Comparison of ENCODE assay signal across 8 cellular contexts in genomic region chr6:6686748-6687601, GRCh38.
DNase-seq lines count a peak whose midpoint lies in the region; ATAC-seq and TF ChIP-seq lines count a peak whose summit lies in the region.

No MANE protein-coding gene starts in this region.

- peak overlapping the region; percentile 64 for H3K27ac Mint-ChIP-seq in activated T-cell treated with anti-CD3 and anti-CD28 coated beads, Interleukin-2, amount 50 U/mL, for 24 hours

- TF ChIP-seq CTCF in HCT116 (IDR thresholded peaks at IDR 0.05 in 2 of 3, conservative IDR thresholded peaks at IDR 0.05 in 1 of 3; ENCODE audit: borderline replicate concordance in 1 of 3, insufficient read depth in 1 of 3, low read depth in 2 of 3, low read length in 2 of 3) (no peak), heart left ventricle (IDR thresholded peaks at IDR 0.05) (no peak), coronary artery (IDR thresholded peaks at IDR 0.05) (no peak)

- H3K27ac ChIP-seq in HCT116 (ENCODE audit: low read depth, low read length) (peak overlapping the region; percentile 68), heart left ventricle (peak overlapping the region; percentile 48 to 90 (median 84)), coronary artery (no peak overlapping the region)

- peaks cover 0 to 19% of the 10 kb centered on the region in 2 experiments; a peak in 3 of 4 replicates for H3K4me1 ChIP-seq in HCT116 (ENCODE audit: control insufficient read depth in 1 of 2, insufficient read depth in 2 of 2, low read length in 2 of 2)
- H3K4me1 ChIP-seq in heart left ventricle: peaks cover 6 to 80% (median 37%) of the 10 kb centered on the region in 12 donors

- no peaks in the 10 kb centered on the region for H3K9me3 ChIP-seq in HCT116 (ENCODE audit: control insufficient read depth in 1 of 2, insufficient read depth in 1 of 2, low read depth in 1 of 2, low read length in 2 of 2)
- H3K9me3 ChIP-seq in heart left ventricle: peaks cover 0 to 10% (median 0%) of the 10 kb centered on the region in 12 donors

- no TSS peak for BruUV-seq in HCT116 (replicated peaks; lab: Mats Ljungman, UMichigan)

- H3K4me2 ChIP-seq in HCT116 (ENCODE audit: low read length): peak overlapping the region; percentile 89

- peaks cover 4% of the 10 kb centered on the region for H3K27me3 Mint-ChIP-seq in activated T-cell treated with anti-CD3 and anti-CD28 coated beads, Interleukin-2, amount 50 U/mL, for 24 hours

- peak overlapping the region; percentile 62 for H3K9ac ChIP-seq in HCT116 (ENCODE audit: low read length)

- peaks cover 42% of the 10 kb centered on the region for H3K4me1 Mint-ChIP-seq in activated T-cell treated with anti-CD3 and anti-CD28 coated beads, Interleukin-2, amount 50 U/mL, for 24 hours (ENCODE audit: low read depth)

- DNase-seq in AG20443 (ENCODE audit: low spot score) (peak; percentile 66), HCT116 (ENCODE audit: low read depth, low spot score) (peak; percentile 93), NCI-H345 (lab: John Stamatoyannopoulos, UW) (peak; percentile 90), heart left ventricle (peak; percentile 94 to 97 (median 96)), pulmonary artery endothelial cell (ENCODE audit: low read depth, low spot score) (peak; percentile 91), coronary artery (ENCODE audit: low spot score) (no peak)
- DNase-seq in activated T-cell treated with anti-CD3 and anti-CD28 coated beads, Interleukin-2, amount 50 U/mL, for 24 hours: peak; percentile 59

- ATAC-seq in HCT116 (peak; percentile 94), heart left ventricle (peak; percentile 90 to 95 (median 91)), HG03460 (IDR thresholded peaks at IDR 0.05; ENCODE audit: unreplicated experiment) (no peak)

- RAD21 ChIA-PET in HCT116 (lab: Charles Lee; ENCODE audit: low non-redundant PET in 1 of 2, low total read pairs in 2 of 2, uncharacterized antibody in 2 of 2, unreplicated experiment in 2 of 2): interaction anchor here (0.7 to 1.1 kb wide), 3 partner anchors 10 to 926 kb away, joined by 4 to 5 read pairs (median 5); no protein-coding TSS in a partner anchor

- intact Hi-C loops in HCT116 (cut with micrococcal nuclease) (loop anchor here (5.0 kb wide), 2 partner anchors 115 to 550 kb away; no protein-coding TSS in a partner anchor), heart left ventricle (cut with DNase I) (loop anchor here in 2 of 10 donors (5.0 kb wide), 2 partner anchors 35 to 420 kb away; partner anchors contain the start of gene RREB1 (in 1 of the 2))

- no peaks in the 10 kb centered on the region for H3K9me2 ChIP-seq in HCT116 (ENCODE audit: insufficient read depth)

- no peak for TF ChIP-seq RAD21 in HCT116 (IDR thresholded peaks at IDR 0.05; ENCODE audit: low read depth)

- TF ChIP-seq POLR2A in HCT116 (IDR thresholded peaks at IDR 0.05; ENCODE audit: borderline replicate concordance, extremely low read depth, insufficient read depth, insufficient read length): peak; percentile 36
- TF ChIP-seq POLR2A in heart left ventricle (IDR thresholded peaks at IDR 0.05): peak in 1 of 2 donors; percentile 21

- no peaks in the 10 kb centered on the region for H4K20me1 ChIP-seq in HCT116 (ENCODE audit: insufficient read depth)

- H3K79me2 ChIP-seq in HCT116 (ENCODE audit: insufficient read depth, low read length): no peaks in the 10 kb centered on the region

- POLR2A ChIA-PET in HCT116 (lab: Charles Lee): interaction anchor here (0.7 to 1.5 kb wide), 9 partner anchors 8 to 868 kb away, joined by 3 to 8 read pairs (median 5); no protein-coding TSS in a partner anchor

- no peaks in the 10 kb centered on the region for H3K9me3 Mint-ChIP-seq in activated T-cell treated with anti-CD3 and anti-CD28 coated beads, Interleukin-2, amount 50 U/mL, for 24 hours

- no peak overlapping the region for H2AFZ ChIP-seq in HCT116 (ENCODE audit: low read depth, low read length, poor library complexity, severe bottlenecking)

- CTCF ChIA-PET in HCT116 (lab: Charles Lee): interaction anchor here (0.7 to 2.1 kb wide), 7 partner anchors 9 to 589 kb away, joined by 4 to 31 read pairs (median 5); no protein-coding TSS in a partner anchor

- H3K36me3 ChIP-seq in HCT116 (ENCODE audit: control insufficient read depth in 1 of 2, insufficient read depth in 2 of 2, low read length in 2 of 2): no peaks in the 10 kb centered on the region
- no peaks in the 10 kb centered on the region for H3K36me3 ChIP-seq in heart left ventricle

- no peaks in the 10 kb centered on the region for H3K36me3 Mint-ChIP-seq in activated T-cell treated with anti-CD3 and anti-CD28 coated beads, Interleukin-2, amount 50 U/mL, for 24 hours (ENCODE audit: low read depth)

- H3K27me3 ChIP-seq in HCT116 (ENCODE audit: insufficient read depth, low read length): no peaks in the 10 kb centered on the region
- H3K27me3 ChIP-seq in heart left ventricle: no peaks in the 10 kb centered on the region

- WGBS in heart left ventricle, 4 donors: 28 to 41% (median 29%) methylated on average over 26 of the region's 26 CpGs

- peak overlapping the region; percentile 67 to 69 for H3K4me3 ChIP-seq in HCT116 (replicated peaks in 1 of 2; ENCODE audit: low read depth in 1 of 2, low read length in 2 of 2)
- H3K4me3 ChIP-seq in heart left ventricle: peak overlapping the region in 10 of 12 donors; percentile 27 to 46 (median 38)
- no peak overlapping the region for H3K4me3 ChIP-seq in coronary artery

- peak overlapping the region; percentile 65 for H3K4me3 Mint-ChIP-seq in activated T-cell treated with anti-CD3 and anti-CD28 coated beads, Interleukin-2, amount 50 U/mL, for 24 hours

TF ChIP-seq in HCT116, 20 proteins besides CTCF, POLR2A, EP300 and RAD21:
- TF ChIP-seq POLR2AphosphoS5 (IDR thresholded peaks at IDR 0.05; ENCODE audit: low read depth, low read length) (peak; percentile 67), FOSL1 (IDR thresholded peaks at IDR 0.05; ENCODE audit: low read depth) (no peak), YY1 (IDR thresholded peaks at IDR 0.05; ENCODE audit: extremely low read depth, insufficient replicate concordance, low read depth, low read length) (no peak), SP1 (IDR thresholded peaks at IDR 0.05; ENCODE audit: low read depth) (peak; percentile 55), SRF (IDR thresholded peaks at IDR 0.05; ENCODE audit: low read depth) (0 out of 2 replicates have a peak, but pooled peaks have one; percentile 34), EGR1 (IDR thresholded peaks at IDR 0.05; ENCODE audit: low read depth) (peak; percentile 65; the same call in 1 of the 2 replicates)

Comparison
In these comparisons a context has a peak if more than half of its experiments do, and no peak if none do; other contexts are left out.
1. H3K27ac ChIP-seq: peak in HCT116 (single experiment) and heart left ventricle (12 of 12); none in coronary artery (0 of 2).